1 cellular context compared by ENCODE assay signal in genomic region chr2:85951351-85952067, GRCh38.
TF ChIP-seq lines count a peak whose summit lies in the region.

No MANE protein-coding gene starts in this region.

TF ChIP-seq in HepG2, 621 proteins besides CTCF, POLR2A, EP300 and RAD21 (continued from another document and continues in another):
- TF ChIP-seq, protein P1, sequence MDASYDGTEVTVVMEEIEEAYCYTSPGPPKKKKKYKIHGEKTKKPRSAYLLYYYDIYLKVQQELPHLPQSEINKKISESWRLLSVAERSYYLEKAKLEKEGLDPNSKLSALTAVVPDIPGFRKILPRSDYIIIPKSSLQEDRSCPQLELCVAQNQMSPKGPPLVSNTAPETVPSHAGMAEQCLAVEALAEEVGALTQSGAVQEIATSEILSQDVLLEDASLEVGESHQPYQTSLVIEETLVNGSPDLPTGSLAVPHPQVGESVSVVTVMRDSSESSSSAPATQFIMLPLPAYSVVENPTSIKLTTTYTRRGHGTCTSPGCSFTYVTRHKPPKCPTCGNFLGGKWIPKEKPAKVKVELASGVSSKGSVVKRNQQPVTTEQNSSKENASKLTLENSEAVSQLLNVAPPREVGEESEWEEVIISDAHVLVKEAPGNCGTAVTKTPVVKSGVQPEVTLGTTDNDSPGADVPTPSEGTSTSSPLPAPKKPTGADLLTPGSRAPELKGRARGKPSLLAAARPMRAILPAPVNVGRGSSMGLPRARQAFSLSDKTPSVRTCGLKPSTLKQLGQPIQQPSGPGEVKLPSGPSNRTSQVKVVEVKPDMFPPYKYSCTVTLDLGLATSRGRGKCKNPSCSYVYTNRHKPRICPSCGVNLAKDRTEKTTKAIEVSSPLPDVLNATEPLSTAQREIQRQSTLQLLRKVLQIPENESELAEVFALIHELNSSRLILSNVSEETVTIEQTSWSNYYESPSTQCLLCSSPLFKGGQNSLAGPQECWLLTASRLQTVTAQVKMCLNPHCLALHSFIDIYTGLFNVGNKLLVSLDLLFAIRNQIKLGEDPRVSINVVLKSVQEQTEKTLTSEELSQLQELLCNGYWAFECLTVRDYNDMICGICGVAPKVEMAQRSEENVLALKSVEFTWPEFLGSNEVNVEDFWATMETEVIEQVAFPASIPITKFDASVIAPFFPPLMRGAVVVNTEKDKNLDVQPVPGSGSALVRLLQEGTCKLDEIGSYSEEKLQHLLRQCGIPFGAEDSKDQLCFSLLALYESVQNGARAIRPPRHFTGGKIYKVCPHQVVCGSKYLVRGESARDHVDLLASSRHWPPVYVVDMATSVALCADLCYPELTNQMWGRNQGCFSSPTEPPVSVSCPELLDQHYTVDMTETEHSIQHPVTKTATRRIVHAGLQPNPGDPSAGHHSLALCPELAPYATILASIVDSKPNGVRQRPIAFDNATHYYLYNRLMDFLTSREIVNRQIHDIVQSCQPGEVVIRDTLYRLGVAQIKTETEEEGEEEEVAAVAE (CRISPR knock-in tag; IDR thresholded peaks at IDR 0.05; ENCODE audit: borderline replicate concordance), result no peak
- TF ChIP-seq CSRNP2 (CRISPR knock-in tag; conservative IDR thresholded peaks at IDR 0.05; ENCODE audit: low read depth), result no peak
- peak; percentile 27; the same call in 1 of the 2 replicates for TF ChIP-seq ZNF644 (CRISPR knock-in tag; IDR thresholded peaks at IDR 0.05; ENCODE audit: low read depth)
- no peak for TF ChIP-seq ATF2 (CRISPR knock-in tag; IDR thresholded peaks at IDR 0.05)
- TF ChIP-seq FOXP1 (IDR thresholded peaks at IDR 0.05), result no peak
- peak; percentile 57 for TF ChIP-seq FOXP1 (CRISPR knock-in tag; IDR thresholded peaks at IDR 0.05)
- TF ChIP-seq THYN1 (CRISPR knock-in tag; IDR thresholded peaks at IDR 0.05; ENCODE audit: borderline replicate concordance, low read depth), result no peak
- TF ChIP-seq POGZ (CRISPR knock-in tag; IDR thresholded peaks at IDR 0.05), result no peak
- no peak for TF ChIP-seq CREB3 (CRISPR knock-in tag; IDR thresholded peaks at IDR 0.05)
- TF ChIP-seq ADNP (CRISPR knock-in tag; IDR thresholded peaks at IDR 0.05), result no peak
- TF ChIP-seq, protein P2, sequence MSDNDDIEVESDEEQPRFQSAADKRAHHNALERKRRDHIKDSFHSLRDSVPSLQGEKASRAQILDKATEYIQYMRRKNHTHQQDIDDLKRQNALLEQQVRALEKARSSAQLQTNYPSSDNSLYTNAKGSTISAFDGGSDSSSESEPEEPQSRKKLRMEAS (IDR thresholded peaks at IDR 0.05), result 0 out of 2 replicates have a peak, but pooled peaks have one; percentile 24
- TF ChIP-seq ZZZ3 (CRISPR knock-in tag; IDR thresholded peaks at IDR 0.05; ENCODE audit: borderline replicate concordance), result no peak
- TF ChIP-seq MIER3 (CRISPR knock-in tag; IDR thresholded peaks at IDR 0.05; ENCODE audit: borderline replicate concordance), result no peak
- peak; percentile 75; the same call in 1 of the 2 replicates for TF ChIP-seq FOXO1 (CRISPR knock-in tag; IDR thresholded peaks at IDR 0.05)
- no peak for TF ChIP-seq ZNF510 (CRISPR knock-in tag; IDR thresholded peaks at IDR 0.05; ENCODE audit: low read depth)
- TF ChIP-seq GATAD1 (CRISPR knock-in tag; IDR thresholded peaks at IDR 0.05), result no peak
- TF ChIP-seq, protein P3, sequence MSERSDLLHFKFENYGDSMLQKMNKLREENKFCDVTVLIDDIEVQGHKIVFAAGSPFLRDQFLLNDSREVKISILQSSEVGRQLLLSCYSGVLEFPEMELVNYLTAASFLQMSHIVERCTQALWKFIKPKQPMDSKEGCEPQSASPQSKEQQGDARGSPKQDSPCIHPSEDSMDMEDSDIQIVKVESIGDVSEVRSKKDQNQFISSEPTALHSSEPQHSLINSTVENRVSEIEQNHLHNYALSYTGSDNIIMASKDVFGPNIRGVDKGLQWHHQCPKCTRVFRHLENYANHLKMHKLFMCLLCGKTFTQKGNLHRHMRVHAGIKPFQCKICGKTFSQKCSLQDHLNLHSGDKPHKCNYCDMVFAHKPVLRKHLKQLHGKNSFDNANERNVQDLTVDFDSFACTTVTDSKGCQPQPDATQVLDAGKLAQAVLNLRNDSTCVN (CRISPR knock-in tag; IDR thresholded peaks at IDR 0.05; ENCODE audit: borderline replicate concordance), result 0 out of 2 replicates have a peak, but pooled peaks have one; percentile 62
- TF ChIP-seq SMAD9 (CRISPR knock-in tag; IDR thresholded peaks at IDR 0.05), result no peak
- TF ChIP-seq RXRB (CRISPR knock-in tag; IDR thresholded peaks at IDR 0.05; ENCODE audit: borderline replicate concordance), result peak; percentile 40; the same call in 1 of the 2 replicates
- TF ChIP-seq ZNF674 (CRISPR knock-in tag; IDR thresholded peaks at IDR 0.05; ENCODE audit: low read depth), result no peak
- TF ChIP-seq, protein P4, sequence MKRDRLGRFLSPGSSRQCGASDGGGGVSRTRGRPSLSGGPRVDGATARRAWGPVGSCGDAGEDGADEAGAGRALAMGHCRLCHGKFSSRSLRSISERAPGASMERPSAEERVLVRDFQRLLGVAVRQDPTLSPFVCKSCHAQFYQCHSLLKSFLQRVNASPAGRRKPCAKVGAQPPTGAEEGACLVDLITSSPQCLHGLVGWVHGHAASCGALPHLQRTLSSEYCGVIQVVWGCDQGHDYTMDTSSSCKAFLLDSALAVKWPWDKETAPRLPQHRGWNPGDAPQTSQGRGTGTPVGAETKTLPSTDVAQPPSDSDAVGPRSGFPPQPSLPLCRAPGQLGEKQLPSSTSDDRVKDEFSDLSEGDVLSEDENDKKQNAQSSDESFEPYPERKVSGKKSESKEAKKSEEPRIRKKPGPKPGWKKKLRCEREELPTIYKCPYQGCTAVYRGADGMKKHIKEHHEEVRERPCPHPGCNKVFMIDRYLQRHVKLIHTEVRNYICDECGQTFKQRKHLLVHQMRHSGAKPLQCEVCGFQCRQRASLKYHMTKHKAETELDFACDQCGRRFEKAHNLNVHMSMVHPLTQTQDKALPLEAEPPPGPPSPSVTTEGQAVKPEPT (CRISPR knock-in tag; IDR thresholded peaks at IDR 0.05; ENCODE audit: low read depth), result no peak
- peak; percentile 77 for TF ChIP-seq FOXA3 (CRISPR knock-in tag; IDR thresholded peaks at IDR 0.05)
- TF ChIP-seq MXI1 (IDR thresholded peaks at IDR 0.05; ENCODE audit: borderline replicate concordance, low read depth, low read length), result no peak
- no peak for TF ChIP-seq ZUFSP (CRISPR knock-in tag; IDR thresholded peaks at IDR 0.05; ENCODE audit: borderline replicate concordance)
- TF ChIP-seq ZC3H4 (CRISPR knock-in tag; IDR thresholded peaks at IDR 0.05; ENCODE audit: borderline replicate concordance), result no peak
- TF ChIP-seq HINFP (CRISPR knock-in tag; IDR thresholded peaks at IDR 0.05; ENCODE audit: low read depth), result no peak
- TF ChIP-seq SP140L (CRISPR knock-in tag; IDR thresholded peaks at IDR 0.05; ENCODE audit: borderline replicate concordance), result no peak
- TF ChIP-seq, protein P5, sequence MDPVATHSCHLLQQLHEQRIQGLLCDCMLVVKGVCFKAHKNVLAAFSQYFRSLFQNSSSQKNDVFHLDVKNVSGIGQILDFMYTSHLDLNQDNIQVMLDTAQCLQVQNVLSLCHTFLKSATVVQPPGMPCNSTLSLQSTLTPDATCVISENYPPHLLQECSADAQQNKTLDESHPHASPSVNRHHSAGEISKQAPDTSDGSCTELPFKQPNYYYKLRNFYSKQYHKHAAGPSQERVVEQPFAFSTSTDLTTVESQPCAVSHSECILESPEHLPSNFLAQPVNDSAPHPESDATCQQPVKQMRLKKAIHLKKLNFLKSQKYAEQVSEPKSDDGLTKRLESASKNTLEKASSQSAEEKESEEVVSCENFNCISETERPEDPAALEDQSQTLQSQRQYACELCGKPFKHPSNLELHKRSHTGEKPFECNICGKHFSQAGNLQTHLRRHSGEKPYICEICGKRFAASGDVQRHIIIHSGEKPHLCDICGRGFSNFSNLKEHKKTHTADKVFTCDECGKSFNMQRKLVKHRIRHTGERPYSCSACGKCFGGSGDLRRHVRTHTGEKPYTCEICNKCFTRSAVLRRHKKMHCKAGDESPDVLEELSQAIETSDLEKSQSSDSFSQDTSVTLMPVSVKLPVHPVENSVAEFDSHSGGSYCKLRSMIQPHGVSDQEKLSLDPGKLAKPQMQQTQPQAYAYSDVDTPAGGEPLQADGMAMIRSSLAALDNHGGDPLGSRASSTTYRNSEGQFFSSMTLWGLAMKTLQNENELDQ (CRISPR knock-in tag; IDR thresholded peaks at IDR 0.05; ENCODE audit: borderline replicate concordance), result no peak
- TF ChIP-seq ZNF7 (CRISPR knock-in tag; IDR thresholded peaks at IDR 0.05), result peak; percentile 94
- no peak for TF ChIP-seq BRF2 (CRISPR knock-in tag; IDR thresholded peaks at IDR 0.05)
- TF ChIP-seq, protein P6, sequence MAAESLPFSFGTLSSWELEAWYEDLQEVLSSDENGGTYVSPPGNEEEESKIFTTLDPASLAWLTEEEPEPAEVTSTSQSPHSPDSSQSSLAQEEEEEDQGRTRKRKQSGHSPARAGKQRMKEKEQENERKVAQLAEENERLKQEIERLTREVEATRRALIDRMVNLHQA (CRISPR knock-in tag; IDR thresholded peaks at IDR 0.05), result no peak
- TF ChIP-seq MTF2 (CRISPR knock-in tag; IDR thresholded peaks at IDR 0.05; ENCODE audit: borderline replicate concordance), result no peak
- TF ChIP-seq RELA (CRISPR knock-in tag; IDR thresholded peaks at IDR 0.05), result no peak
- no peak for TF ChIP-seq ZNF333 (CRISPR knock-in tag; IDR thresholded peaks at IDR 0.05; ENCODE audit: borderline replicate concordance)
- no peak for TF ChIP-seq U2AF2 (IDR thresholded peaks at IDR 0.05; ENCODE audit: low read depth, low read length)
- no peak for TF ChIP-seq ZNF30 (CRISPR knock-in tag; IDR thresholded peaks at IDR 0.05)
- TF ChIP-seq MTA1 (CRISPR knock-in tag; IDR thresholded peaks at IDR 0.05; ENCODE audit: borderline replicate concordance), result no peak
- TF ChIP-seq SALL1 (CRISPR knock-in tag; IDR thresholded peaks at IDR 0.05), result peak; percentile 23; the same call in 1 of the 2 replicates
- no peak for TF ChIP-seq ZNF143 (CRISPR knock-in tag; IDR thresholded peaks at IDR 0.05)
- no peak for TF ChIP-seq KDM2A (CRISPR knock-in tag; IDR thresholded peaks at IDR 0.05; ENCODE audit: borderline replicate concordance, low read depth)
